8 cellular contexts compared by ENCODE assay signal in genomic region chr17:82781894-82782274, GRCh38. TPM values are rescaled to one million over a fixed set of nuclear protein-coding genes. Genes with fewer than 3 reads are reported as not detected.
A peak's percentile ranks its signal among the peaks of the same experiment; 100 is the strongest.
DNase-seq lines count a peak whose midpoint lies in the region; ATAC-seq and TF ChIP-seq lines count a peak whose summit lies in the region.

No MANE protein-coding gene starts in this region.

- TF ChIP-seq CTCF in AG04449 (IDR thresholded peaks at IDR 0.05; ENCODE audit: insufficient read depth, low read length, missing control alignments) (peak; percentile 99), uterus (IDR thresholded peaks at IDR 0.05) (peak; percentile 95 to 98 (median 96))

- H3K4me1 ChIP-seq in uterus: no peaks in the 10 kb centered on the region

- CTCF ChIA-PET in AG04449 (lab: Yijun Ruan, JAX): interaction anchor here (0.6 to 5.1 kb wide), 31 partner anchors 9 to 425 kb away, joined by 3 to 52 read pairs (median 4); no protein-coding TSS in a partner anchor

- H3K27ac ChIP-seq in uterus: peak overlapping the region in 1 of 2 donors; percentile 19

- no peak for TF ChIP-seq POLR2A in uterus (IDR thresholded peaks at IDR 0.05)

- no peaks in the 10 kb centered on the region for H3K9me3 ChIP-seq in uterus

- peak; percentile 60 for ATAC-seq in GM18907 (IDR thresholded peaks at IDR 0.05; ENCODE audit: unreplicated experiment)

- H3K4me3 ChIP-seq in AG04449 (ENCODE audit: low read depth, low read length) (no peak overlapping the region), uterus (no peak overlapping the region)

- no peak for DNase-seq in AG04449 (ENCODE audit: low read depth, low spot score)
- peak; percentile 25 for DNase-seq in NCI-H1092 (lab: John Stamatoyannopoulos, UW)
- DNase-seq in T follicular helper cell (ENCODE audit: low read depth): peak; percentile 73
- peak; percentile 64 for DNase-seq in activated naive CD8-positive, alpha-beta T cell treated with anti-CD3 and anti-CD28 coated beads, Interleukin-2, amount 50 U/mL, for 16 hours (ENCODE audit: low read depth, low spot score)
- peak; percentile 92 for DNase-seq in cardiac septum (ENCODE audit: low spot score)
- DNase-seq in pulmonary artery endothelial cell (ENCODE audit: low read depth, low spot score): peak; percentile 20
- peak; percentile 75 to 83 for DNase-seq in uterus

- POLR2A ChIA-PET in AG04449 (lab: Yijun Ruan, JAX): interaction anchor here (1.2 kb wide), 1 partner anchor 297 kb away, joined by 3 read pairs; the partner anchor contains the start of gene METRNL

- intact Hi-C loops in cardiac septum (cut with DNase I) (loop anchor here (1.0 kb wide), 1 partner anchor 133 kb away; no protein-coding TSS in a partner anchor), uterus (cut with DNase I; ENCODE audit: low total_unique reads) (loop anchor here (10.0 kb wide), 1 partner anchor 103 kb away; no protein-coding TSS in a partner anchor)

- H3K27me3 ChIP-seq in uterus: no peaks in the 10 kb centered on the region

- no peaks in the 10 kb centered on the region for H3K36me3 ChIP-seq in uterus

RNA-seq across cellular contexts. Expression of gene TBCD, which starts 30.0 kb away (rescaled TPM):
- total RNA-seq in cardiac septum (67.3 TPM), pulmonary artery endothelial cell (39.0 and 77.0 TPM in 2 replicates), uterus (100 to 1,000 TPM in 1 of 4 donors, 10 to 100 TPM in 3; 35.9 to 142 (median 61.3) TPM)

RNA-seq across cellular contexts. Expression of gene FN3K, which starts 46.5 kb away (rescaled TPM):
- total RNA-seq in cardiac septum: 82.4 TPM
- 4.2 and 5.3 TPM in 2 replicates for total RNA-seq in pulmonary artery endothelial cell
- total RNA-seq in uterus: 10 to 100 TPM in 2 of 4 donors, 1 to 10 TPM in 2; 1.8 to 26.3 (median 7.1) TPM

RNA-seq across cellular contexts. Expression of gene ZNF750, which starts 57.9 kb away (rescaled TPM):
- total RNA-seq in cardiac septum (not detected), pulmonary artery endothelial cell (under 0.01 and 0.07 TPM in 2 replicates), uterus (under 1 TPM in 2 of 4 donors, not detected in 2; under 0.01 to 0.07 TPM)
